10 cellular contexts compared by ENCODE assay signal in genomic region chr20:36493801-36494114, GRCh38. TPM values are rescaled to one million over a fixed set of nuclear protein-coding genes. Genes with fewer than 3 reads are reported as not detected.
DNase-seq lines count a peak whose midpoint lies in the region; ATAC-seq and TF ChIP-seq lines count a peak whose summit lies in the region.
"Had no signal": no experiment of that assay in that cellular context is flagged by ENCODE, and none has a peak within 500 bp of the region (broad histone marks: within the 10 kb centered on the region; RNA-seq: fewer than 3 reads in every experiment).

No MANE protein-coding gene starts in this region.

- H4K20me1 ChIP-seq in mammary epithelial cell (ENCODE audit: insufficient read depth, low read length), result no peaks in the 10 kb centered on the region

- dilution Hi-C loops in mammary epithelial cell (cut with HindIII; ENCODE audit: low sequenced_read_pairs), result loop anchor here (10.0 kb wide), 1 partner anchor 111 kb away; the partner anchor contains the start of gene RAB5IF

- H3K36me3 ChIP-seq in mammary epithelial cell (ENCODE audit: insufficient read depth, low read length) (peaks cover 9% of the 10 kb centered on the region), stomach smooth muscle (ENCODE audit: control insufficient read depth in 2 of 2, insufficient read depth in 2 of 2, low read length in 2 of 2) (peaks cover 27 to 28% of the 10 kb centered on the region in 2 donors)

- BruUV-seq in mammary epithelial cell (replicated peaks; lab: Mats Ljungman, UMichigan), result no TSS peak

- H3K9ac ChIP-seq in mammary epithelial cell (ENCODE audit: insufficient read depth, low read length) (no peak overlapping the region), stomach smooth muscle (ENCODE audit: low read length in 2 of 2) (peak overlapping the region in 1 of 2 donors; percentile 29)

- H3K4me2 ChIP-seq in mammary epithelial cell (ENCODE audit: insufficient read depth, low read depth, low read length), result peak overlapping the region; percentile 17

- peaks cover 69% of the 10 kb centered on the region for H3K79me2 ChIP-seq in mammary epithelial cell (ENCODE audit: insufficient read depth, low read length)

- H3K4me1 ChIP-seq in mammary epithelial cell (ENCODE audit: insufficient read depth, low read length) (peaks cover 41% of the 10 kb centered on the region), stomach smooth muscle (ENCODE audit: control insufficient read depth, insufficient read depth, low read length) (peaks cover 48% of the 10 kb centered on the region)

- DNase-seq in HFF-Myc (ENCODE audit: extremely low read depth, low read depth) (peak; percentile 52), mammary epithelial cell (peak; percentile 85), kidney tubule cell (ENCODE audit: low spot score) (peak; percentile 85), NCI-H1417 (lab: John Stamatoyannopoulos, UW) (no peak)
- no peak for DNase-seq in activated CD8-positive, alpha-beta memory T cell treated with anti-CD3 and anti-CD28 coated beads, Interleukin-2, amount 50 U/mL, for 4 hours
- no peak for DNase-seq in stimulated activated CD4-positive, alpha-beta T cell treated with anti-CD3 and anti-CD28 coated beads, Interleukin-2, amount 100 ng/mL, for 24 hours
- DNase-seq: activated CD4-positive, alpha-beta T cell treated with anti-CD3 and anti-CD28 coated beads for 48 hours; stimulated activated naive CD4-positive, alpha-beta T cell treated with Interleukin-2 at 50 U/mL for 16 hours had no signal

- ATAC-seq in HG02973 (IDR thresholded peaks at IDR 0.05; ENCODE audit: unreplicated experiment), result no peak

- WGBS in mammary epithelial cell (ENCODE audit: low coverage, missing lambda C conversion rate), result 2% methylated on average over 7 of the region's 7 CpGs

- H3K27me3 ChIP-seq in mammary epithelial cell (ENCODE audit: insufficient read depth, low read length) (no peaks in the 10 kb centered on the region), stomach smooth muscle (ENCODE audit: control insufficient read depth in 1 of 2, insufficient read depth in 2 of 2, low read length in 2 of 2) (no peaks in the 10 kb centered on the region)

- H3K9me3 ChIP-seq in mammary epithelial cell (replicated peaks; ENCODE audit: insufficient read depth, low read length) (no peaks in the 10 kb centered on the region), stomach smooth muscle (ENCODE audit: control insufficient read depth in 2 of 2, low read length in 2 of 2) (no peaks in the 10 kb centered on the region)

- H2AFZ ChIP-seq in mammary epithelial cell (ENCODE audit: low read depth, low read length), result peak overlapping the region; percentile 25

- H3K27ac ChIP-seq in mammary epithelial cell (ENCODE audit: insufficient read depth, low read depth, low read length) (no peak overlapping the region), stomach smooth muscle (ENCODE audit: low read length) (peak overlapping the region; percentile 75)

- intact Hi-C loops in mammary epithelial cell (cut with micrococcal nuclease), result loop anchor here (2.0 kb wide), 1 partner anchor 19 kb away; no protein-coding TSS in a partner anchor

- in situ Hi-C loops in mammary epithelial cell (cut with MboI; ENCODE audit: low sequenced_read_pairs in 2 of 2), result no loop called here

- CTCF ChIA-PET in mammary epithelial cell (lab: Charles Lee; ENCODE audit: low non-redundant PET), result interaction anchor here (0.6 kb wide), 1 partner anchor 291 kb away, joined by 4 read pairs; no protein-coding TSS in a partner anchor

- TF ChIP-seq CTCF in HFF-Myc (IDR thresholded peaks at IDR 0.05; ENCODE audit: low read depth, low read length, missing control alignments) (no peak), mammary epithelial cell (conservative IDR thresholded peaks at IDR 0.05 in 1 of 2, IDR thresholded peaks at IDR 0.05 in 1 of 2; ENCODE audit: extremely low read depth in 1 of 2, insufficient read depth in 1 of 2, low read depth in 1 of 2, low read length in 2 of 2) (no peak)

- H3K4me3 ChIP-seq in HFF-Myc (replicated peaks; ENCODE audit: low read depth, low read length), result no peak overlapping the region
- no peak overlapping the region for H3K4me3 ChIP-seq in mammary epithelial cell (replicated peaks in 1 of 3; ENCODE audit: insufficient read depth in 1 of 3, low read depth in 2 of 3, low read length in 3 of 3)
- H3K4me3 ChIP-seq in stomach smooth muscle (ENCODE audit: low read length in 2 of 2), result peak overlapping the region in 1 of 2 donors; percentile 40

RNA-seq across cellular contexts. Expression of gene MYL9, which starts 47.6 kb away (rescaled TPM):
- 100 to 1,000 TPM in 1 of 2 donors, 10 to 100 TPM in 1; 29.4 to 138 TPM for total RNA-seq in mammary epithelial cell
- polyA plus RNA-seq in mammary epithelial cell, result 3.7 TPM
- 5.0 TPM for polyA minus RNA-seq in mammary epithelial cell

Comparison
In these comparisons a context has a peak if more than half of its experiments do, and no peak if none do; other contexts are left out.
1. DNase-seq: peak in HFF-Myc (single experiment), mammary epithelial cell (single experiment) and kidney tubule cell (single experiment); none in NCI-H1417 (0 of 3), activated CD8-positive, alpha-beta memory T cell treated with anti-CD3 and anti-CD28 coated beads, Interleukin-2, amount 50 U/mL, for 4 hours (single experiment) and stimulated activated CD4-positive, alpha-beta T cell treated with anti-CD3 and anti-CD28 coated beads, Interleukin-2, amount 100 ng/mL, for 24 hours (0 of 2).